ENCODE assay signal across 22 cellular contexts in the genomic region with DNA sequence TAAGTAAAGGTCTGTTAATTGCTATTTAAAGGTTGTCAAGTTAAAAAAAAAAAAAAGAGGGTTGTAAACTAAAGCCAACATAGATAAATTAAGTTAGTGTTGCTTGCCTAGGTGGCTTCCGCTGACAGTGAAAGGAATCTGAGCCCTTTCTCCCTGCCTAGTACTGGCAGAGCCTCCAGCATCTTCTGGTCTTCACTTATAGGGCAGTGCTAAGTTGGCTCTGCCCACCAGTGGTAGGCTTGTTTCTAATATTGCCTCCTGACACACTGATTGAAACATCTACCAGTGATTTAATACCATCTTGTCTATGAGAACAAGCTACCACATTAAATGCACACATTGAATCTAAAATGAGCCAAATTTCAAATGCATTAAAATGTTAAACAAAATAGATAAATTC. TPM values are rescaled to one million over a fixed set of nuclear protein-coding genes. Genes with fewer than 3 reads are reported as not detected.
DNase-seq lines count a peak whose midpoint lies in the region; ATAC-seq, FAIRE-seq and TF ChIP-seq lines count a peak whose summit lies in the region.
"Had no signal": no experiment of that assay in that cellular context is flagged by ENCODE, and none has a peak within 500 bp of the region (broad histone marks: within the 10 kb centered on the region; RNA-seq: fewer than 3 reads in every experiment).

No MANE protein-coding gene starts in this region.

- H4K20me1 ChIP-seq in GM23338 (replicated peaks; ENCODE audit: insufficient read depth) (peaks cover 38% of the 10 kb centered on the region), H1 (replicated peaks in 1 of 2; ENCODE audit: control insufficient read depth in 1 of 2, insufficient read depth in 2 of 2, low read length in 2 of 2) (peaks cover 2 to 9% of the 10 kb centered on the region in 2 experiments)
- H4K20me1 ChIP-seq: BLaER1 had no signal

- H3K79me2 ChIP-seq in GM23338 (replicated peaks; ENCODE audit: insufficient read depth), result peaks cover 99% of the 10 kb centered on the region
- peaks cover 6 to 96% of the 10 kb centered on the region in 2 experiments for H3K79me2 ChIP-seq in H1 (ENCODE audit: control insufficient read depth in 1 of 2, insufficient read depth in 2 of 2, low read length in 2 of 2)

- peaks cover 7% of the 10 kb centered on the region; the same call in 1 of the 3 replicates for H3K36me3 Mint-ChIP-seq in GM23338 (ENCODE audit: low read depth)
- H3K36me3 Mint-ChIP-seq: CD4-positive, CD25-positive, alpha-beta regulatory T cell; CD8-positive, alpha-beta T cell had no signal

- FAIRE-seq in H1 (lab: Jason Lieb, UNC), result peak; percentile 24
- FAIRE-seq: A204.1, G401.6, GM12892, GM19239 had no signal

- H3K18ac ChIP-seq in H1 (ENCODE audit: extremely low read depth, low read length), result no peak overlapping the region

- H3K9ac ChIP-seq in H1 (replicated peaks in 1 of 4; ENCODE audit: extremely low read depth in 1 of 4, low read depth in 3 of 4, low read length in 3 of 4), result no peak overlapping the region
- H3K9ac ChIP-seq: BLaER1, GM23248 had no signal

- H3K4ac ChIP-seq in H1 (replicated peaks; ENCODE audit: insufficient read length, low read depth, low read length), result no peak overlapping the region

- H3K4me2 ChIP-seq in GM23338, result no peak overlapping the region
- no peak overlapping the region for H3K4me2 ChIP-seq in H1 (ENCODE audit: insufficient read depth in 1 of 2, low read depth in 2 of 2, low read length in 2 of 2)
- H3K4me2 ChIP-seq: BLaER1 had no signal

- no peaks in the 10 kb centered on the region for H3K9me2 ChIP-seq in GM23338 (ENCODE audit: insufficient read depth)

- H3K79me1 ChIP-seq in H1 (ENCODE audit: low read depth, low read length), result peaks cover 2% of the 10 kb centered on the region; the same call in 1 of the 2 replicates

- H3K4me3 Mint-ChIP-seq in GM23338, result no peak overlapping the region
- H3K4me3 Mint-ChIP-seq: B cell; CD4-positive, CD25-positive, alpha-beta regulatory T cell; CD8-positive, alpha-beta T cell had no signal

- H2BK12ac ChIP-seq in H1 (ENCODE audit: low read depth, low read length), result no peak overlapping the region

- H3K9me3 ChIP-seq in heart left ventricle, result no peaks in the 10 kb centered on the region
- no peaks in the 10 kb centered on the region for H3K9me3 ChIP-seq in left ventricle myocardium inferior (replicated peaks)
- no peaks in the 10 kb centered on the region for H3K9me3 ChIP-seq in H1 (ENCODE audit: insufficient read depth in 2 of 2, low read depth in 1 of 2, low read length in 1 of 2)
- H3K9me3 ChIP-seq: BLaER1, Caco-2 had no signal

- H2AK5ac ChIP-seq in H1 (ENCODE audit: low read depth, low read length), result no peak overlapping the region

- H3K27ac ChIP-seq in heart left ventricle (no peak overlapping the region), left ventricle myocardium inferior (replicated peaks) (no peak overlapping the region), GM23338 (ENCODE audit: low read depth) (no peak overlapping the region; the same call in 1 of the 2 replicates), H1 (ENCODE audit: low read depth, low read length) (no peak overlapping the region)
- H3K27ac ChIP-seq: 22Rv1, BLaER1, C4-2B, GM23248 had no signal

- H3K27ac Mint-ChIP-seq in GM23338, result no peak overlapping the region
- H3K27ac Mint-ChIP-seq: B cell; CD4-positive, CD25-positive, alpha-beta regulatory T cell; CD8-positive, alpha-beta T cell had no signal

- H3K27me3 ChIP-seq in heart left ventricle (no peaks in the 10 kb centered on the region), left ventricle myocardium inferior (ENCODE audit: low read depth) (no peaks in the 10 kb centered on the region), GM23338 (ENCODE audit: insufficient read depth) (no peaks in the 10 kb centered on the region), H1 (replicated peaks in 1 of 4; ENCODE audit: control insufficient read depth in 3 of 4, extremely low read depth in 1 of 4, insufficient read depth in 3 of 4, low read length in 3 of 4) (no peaks in the 10 kb centered on the region)
- H3K27me3 ChIP-seq: BLaER1 had no signal

- H4K8ac ChIP-seq in H1 (ENCODE audit: extremely low read depth, insufficient read depth, low read length), result no peak overlapping the region

- H3K14ac ChIP-seq in H1 (ENCODE audit: insufficient read length), result no peak overlapping the region

- peaks cover 4% of the 10 kb centered on the region for H3K27me3 Mint-ChIP-seq in GM23338 (ENCODE audit: insufficient read depth, low read depth, poor library complexity)
- H3K27me3 Mint-ChIP-seq: B cell; CD4-positive, CD25-positive, alpha-beta regulatory T cell had no signal

- no peaks in the 10 kb centered on the region for H3K9me3 Mint-ChIP-seq in GM23338
- H3K9me3 Mint-ChIP-seq: CD4-positive, CD25-positive, alpha-beta regulatory T cell; CD8-positive, alpha-beta T cell had no signal

- no peak for TF ChIP-seq CTCF in heart left ventricle (IDR thresholded peaks at IDR 0.05)
- no peak for TF ChIP-seq CTCF in left ventricle myocardium inferior (IDR thresholded peaks at IDR 0.05; ENCODE audit: borderline replicate concordance)
- TF ChIP-seq CTCF in GM23338 (conservative IDR thresholded peaks at IDR 0.05; ENCODE audit: low read depth in 2 of 2), result no peak
- TF ChIP-seq CTCF in H1 (IDR thresholded peaks at IDR 0.05; ENCODE audit: control extremely low read depth in 1 of 3, insufficient read depth in 1 of 3, low read depth in 1 of 3, low read length in 3 of 3), result no peak

- H3K4me1 ChIP-seq in heart left ventricle, result peaks cover 0 to 54% (median 27%) of the 10 kb centered on the region in 12 donors
- H3K4me1 ChIP-seq in left ventricle myocardium inferior, result peaks cover 88% of the 10 kb centered on the region
- peaks cover 58% of the 10 kb centered on the region for H3K4me1 ChIP-seq in GM23338 (ENCODE audit: insufficient read depth)
- H3K4me1 ChIP-seq in H1 (replicated peaks in 1 of 4; ENCODE audit: control insufficient read depth in 3 of 4, insufficient read depth in 4 of 4, low read length in 3 of 4), result peaks cover 0 to 4% (median 3%) of the 10 kb centered on the region in 4 experiments; a peak in 3 of 7 replicates

- TF ChIP-seq POLR2A in heart left ventricle (IDR thresholded peaks at IDR 0.05), result no peak
- no peak for TF ChIP-seq POLR2A in H1 (IDR thresholded peaks at IDR 0.05; ENCODE audit: control extremely low read depth in 1 of 2, low read depth in 2 of 2, low read length in 2 of 2)

- no peak overlapping the region for H4K91ac ChIP-seq in H1 (replicated peaks; ENCODE audit: insufficient read length, low read length)

- H2BK5ac ChIP-seq in H1 (ENCODE audit: low read depth, low read length), result no peak overlapping the region

- no peak overlapping the region for H4K5ac ChIP-seq in H1 (ENCODE audit: insufficient read length, low read depth, low read length)

- WGBS in heart left ventricle, 4 donors, result 69 to 76% (median 73%) methylated on average over 1 of the region's 1 CpG
- WGBS in H1 (ENCODE audit: extremely low coverage in 1 of 2, insufficient coverage in 1 of 2, insufficient read length in 1 of 2, insufficient replicate concordance in 2 of 2, low coverage in 1 of 2, low lambda C conversion rate in 2 of 2, missing lambda C conversion rate in 1 of 2), 2 experiments, result 93% methylated on average over 1 of the region's 1 CpG; no CpG with 5 or more reads in 1 of the 2 experiments

- DNase-seq in heart left ventricle, result no peak
- DNase-seq in left ventricle myocardium inferior, result no peak
- DNase-seq in GM23338 (ENCODE audit: low spot score), result no peak
- DNase-seq in H1 (ENCODE audit: low read depth in 1 of 2, low spot score in 2 of 2), result no peak
- DNase-seq in activated T-cell treated with anti-CD3 and anti-CD28 coated beads for 4 hours, result no peak
- no peak for DNase-seq in activated T-cell treated with anti-CD3 and anti-CD28 coated beads, Interleukin-2, amount 50 U/mL, for 48 hours
- DNase-seq: Caco-2; CD4-positive, CD25-positive, alpha-beta regulatory T cell; CD8-positive, alpha-beta T cell; DMS153; DND-41; GM23248; H7; HCEC 1CT had no signal

- H3K4me3 ChIP-seq in heart left ventricle (no peak overlapping the region), left ventricle myocardium inferior (no peak overlapping the region), GM23338 (no peak overlapping the region), H1 (ENCODE audit: extremely low read depth in 1 of 4, insufficient read depth in 2 of 4, low read depth in 3 of 4, low read length in 4 of 4) (no peak overlapping the region)
- H3K4me3 ChIP-seq: BLaER1, GM23248 had no signal

- H3F3A ChIP-seq in GM23338 (replicated peaks; ENCODE audit: low read depth), result no peaks in the 10 kb centered on the region

- intact Hi-C loops in heart left ventricle (cut with DNase I), result no loop called here
- intact Hi-C loops in left ventricle myocardium inferior (cut with micrococcal nuclease), result no loop called here

- no peak for TF ChIP-seq EP300 in H1 (IDR thresholded peaks at IDR 0.05; ENCODE audit: borderline replicate concordance in 1 of 2, low read depth in 2 of 2, low read length in 2 of 2)

- POLR2A ChIA-PET in H1 (lab: Charles Lee; ENCODE audit: partially characterized antibody), result no interaction called here

- H2AFZ ChIP-seq in GM23338 (no peak overlapping the region), H1 (ENCODE audit: low read length) (no peak overlapping the region)
- H2AFZ ChIP-seq: GM23248 had no signal

- peak; percentile 46 to 66 (median 58) for ATAC-seq in heart left ventricle
- ATAC-seq in GM23338, result peak; percentile 28; the same call in 1 of the 3 replicates
- ATAC-seq: CD8-positive, alpha-beta T cell had no signal

- H2BK20ac ChIP-seq in H1 (ENCODE audit: low read length), result no peak overlapping the region

- no peaks in the 10 kb centered on the region for H3K23me2 ChIP-seq in H1 (ENCODE audit: low read depth, low read length)

- no peak overlapping the region for H3K23ac ChIP-seq in H1 (ENCODE audit: insufficient read length)

- no peak for TF ChIP-seq RAD21 in H1 (IDR thresholded peaks at IDR 0.05 in 1 of 2, conservative IDR thresholded peaks at IDR 0.05 in 1 of 2; ENCODE audit: low read depth in 2 of 2, low read length in 2 of 2)

- H2BK120ac ChIP-seq in H1 (replicated peaks; ENCODE audit: low read depth, low read length), result no peak overlapping the region

- H3K4me1 Mint-ChIP-seq in GM23338, result peaks cover 57% of the 10 kb centered on the region
- H3K4me1 Mint-ChIP-seq: B cell had no signal

- H3K36me3 ChIP-seq in heart left ventricle (no peaks in the 10 kb centered on the region), left ventricle myocardium inferior (no peaks in the 10 kb centered on the region), GM23338 (ENCODE audit: insufficient read depth) (no peaks in the 10 kb centered on the region), H1 (ENCODE audit: control insufficient read depth in 2 of 4, insufficient read depth in 4 of 4, low read length in 3 of 4) (no peaks in the 10 kb centered on the region; a peak in 1 of 8 replicates)
- H3K36me3 ChIP-seq: BLaER1 had no signal

- no peak overlapping the region for H2BK15ac ChIP-seq in H1 (ENCODE audit: low read length)

- CTCF ChIA-PET in H1 (lab: Charles Lee; ENCODE audit: partially characterized antibody), result interaction anchor here (0.8 to 1.5 kb wide), 2 partner anchors 13 to 17 kb away, joined by 3 read pairs; no protein-coding TSS in a partner anchor

- no peak overlapping the region for H3K56ac ChIP-seq in H1 (replicated peaks; ENCODE audit: insufficient read length, low read depth, low read length)

RNA-seq across cellular contexts. Expression of a gene that starts 39.7 kb away (rescaled TPM):
- total RNA-seq in heart left ventricle (10 to 100 TPM; 43.7 to 72.2 (median 58.7) TPM), left ventricle myocardium inferior (60.8 TPM)
- polyA plus RNA-seq in heart left ventricle (10 to 100 TPM; 18.1 to 37.8 TPM), GM23338 (2016; fragmentation: Nextera tagmentation; extraction: Ambion mirVana) (79.9 and 112 TPM in 2 replicates), H1 (2011; rRNA removed) (12.1 and 17.2 TPM in 2 replicates)
- total RNA-seq in GM23338 (2014; rRNA removed; shearing (Covaris generic)), result 81.8 and 82.8 TPM in 2 replicates
- total RNA-seq in H1 (2021; fragmentation: NEBNext Ultra II Directional; extraction: Animal tissue kit (Norgen Biotek cat#: 25700)), result 63.7 and 66.1 TPM in 2 replicates
- polyA plus RNA-seq in H1 (2011; cell fraction: cytosol; rRNA removed), result 22.0 TPM
- 33.7 TPM for polyA plus RNA-seq in H1 (2011; cell fraction: nucleus; rRNA removed)
- polyA plus RNA-seq in H1 (2012, experiment 1 of 2), result 28.9 to 40.9 TPM (median 32.3 TPM) in 4 replicates
- 2.3 TPM for polyA plus RNA-seq in H1 (2012, experiment 2 of 2)
- polyA plus RNA-seq in H1 (2013, experiment 1 of 2), result 56.5 TPM
- 51.3 TPM for polyA plus RNA-seq in H1 (2013, experiment 2 of 2)
- polyA minus RNA-seq in H1 (2011; rRNA and poly(A)+ RNA removed), result 56.4 and 61.1 TPM in 2 replicates
- 27.7 TPM for polyA minus RNA-seq in H1 (2011; cell fraction: cytosol; rRNA and poly(A)+ RNA removed)
- polyA minus RNA-seq in H1 (2011; cell fraction: nucleus; rRNA and poly(A)+ RNA removed), result 167 TPM
